Comparison of ENCODE assay signal across 26 cellular contexts in the genomic region with DNA sequence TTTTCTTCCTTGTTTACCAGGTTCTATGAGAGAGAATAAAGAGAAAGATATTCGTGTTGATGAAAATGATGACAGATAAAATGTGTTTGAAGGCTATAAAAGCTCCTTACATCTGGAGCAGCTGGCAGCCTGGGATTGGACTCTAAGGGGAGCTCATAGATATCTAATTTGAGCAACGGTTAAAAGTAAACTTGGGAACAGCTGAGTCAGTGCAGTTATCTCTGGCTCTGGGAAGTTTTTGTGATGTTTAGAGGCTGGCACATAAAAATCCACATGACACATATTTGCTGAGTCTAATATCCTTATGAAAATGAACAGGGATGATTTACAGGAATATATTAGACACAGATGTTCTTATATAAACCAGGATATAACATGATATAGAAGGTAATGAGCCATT.
A peak's percentile ranks its signal among the peaks of the same experiment; 100 is the strongest.
DNase-seq lines count a peak whose midpoint lies in the region; ATAC-seq and TF ChIP-seq lines count a peak whose summit lies in the region.
"Had no signal": no experiment of that assay in that cellular context is flagged by ENCODE, and none has a peak within 500 bp of the region (broad histone marks: within the 10 kb centered on the region; RNA-seq: fewer than 3 reads in every experiment).

No MANE protein-coding gene starts in this region.

- WGBS in stomach, 5 donors = 16 to 25% (median 19%) methylated on average over 2 of the region's 2 CpGs

- POLR2A ChIA-PET in AG04450 (lab: Yijun Ruan, JAX) = no interaction called here

- peaks cover 5% of the 10 kb centered on the region for H3K9me3 Mint-ChIP-seq in glutamatergic neuron (ENCODE audit: unreplicated experiment)

- no peak for ATAC-seq in GM21737 (IDR thresholded peaks at IDR 0.05; ENCODE audit: unreplicated experiment)
- ATAC-seq: lower lobe of right lung had no signal

- H3K27me3 ChIP-seq in AG04450 (ENCODE audit: control insufficient read depth, insufficient read depth, low read length) (no peaks in the 10 kb centered on the region), stomach (no peaks in the 10 kb centered on the region)

- TF ChIP-seq POLR2A in stomach (IDR thresholded peaks at IDR 0.05) = no peak

- peaks cover 2% of the 10 kb centered on the region for H3K27me3 Mint-ChIP-seq in glutamatergic neuron (ENCODE audit: unreplicated experiment)
- H3K27me3 Mint-ChIP-seq: activated T-cell treated with anti-CD3 and anti-CD28 coated beads, Interleukin-2, amount 50 U/mL, for 24 hours; B cell had no signal

- H3K36me3 ChIP-seq in stomach = no peaks in the 10 kb centered on the region
- H3K36me3 ChIP-seq: HAP-1, lower lobe of right lung had no signal

- H3K4me3 ChIP-seq in AG04450 (ENCODE audit: low read depth, low read length) (no peak overlapping the region), cardiac fibroblast (replicated peaks in 1 of 2; ENCODE audit: low read depth in 2 of 2, low read length in 2 of 2) (no peak overlapping the region), stomach (no peak overlapping the region)
- H3K4me3 ChIP-seq: HAP-1, lower lobe of right lung, SK-N-MC had no signal

- no peak for TF ChIP-seq EP300 in stomach (IDR thresholded peaks at IDR 0.05)

- no peaks in the 10 kb centered on the region for H3K4me1 Mint-ChIP-seq in glutamatergic neuron (ENCODE audit: low read depth, unreplicated experiment)
- H3K4me1 Mint-ChIP-seq: B cell had no signal

- H3K4me1 ChIP-seq in stomach = no peaks in the 10 kb centered on the region
- H3K4me1 ChIP-seq: HAP-1, lower lobe of right lung had no signal

- H3K36me3 Mint-ChIP-seq in glutamatergic neuron (ENCODE audit: unreplicated experiment) = peaks cover 24% of the 10 kb centered on the region

- H3K4me3 Mint-ChIP-seq in glutamatergic neuron (ENCODE audit: unreplicated experiment) = no peak overlapping the region
- H3K4me3 Mint-ChIP-seq: activated T-cell treated with anti-CD3 and anti-CD28 coated beads, Interleukin-2, amount 50 U/mL, for 24 hours; B cell; T-helper 1 cell treated with Interleukin-12 subunit alpha and Interleukin-12 subunit beta and Interleukin-4 antibody, amounts not matched to agents 30 μg/mL and 1 μg/mL, for 36 hours had no signal

- H3K27ac ChIP-seq in AG04450 (ENCODE audit: low read depth, low read length) (no peak overlapping the region), stomach (no peak overlapping the region)
- H3K27ac ChIP-seq: 22Rv1, lower lobe of right lung, SK-N-MC had no signal

- DNase-seq in AG04450 (ENCODE audit: low read depth, low spot score) = peak; percentile 23
- DNase-seq in HS-5 (ENCODE audit: low read depth) = peak; percentile 14
- peak; percentile 28 to 48 for DNase-seq in cardiac fibroblast (ENCODE audit: low read depth in 2 of 2)
- peak; percentile 22 for DNase-seq in iris pigment epithelial cell (ENCODE audit: low read depth)
- DNase-seq in stomach = no peak
- DNase-seq in NCI-H1092 (lab: John Stamatoyannopoulos, UW) = no peak
- DNase-seq in glutamatergic neuron = no peak
- DNase-seq: activated CD8-positive, alpha-beta memory T cell treated with anti-CD3 and anti-CD28 coated beads for 24 hours; activated naive CD4-positive, alpha-beta T cell; activated T-cell treated with anti-CD3 and anti-CD28 coated beads, Interleukin-2, amount 50 U/mL, for 24 hours; anterior cingulate cortex; DMS79; lower lobe of right lung; NCI-H1417; NCI-H2081; NCI-H345; NCI-H774; small intestine; stimulated activated CD4-positive, alpha-beta T cell treated with anti-CD3 and anti-CD28 coated beads, Interleukin-2, amount 100 ng/mL, for 24 hours; substantia nigra had no signal

- intact Hi-C loops in stomach (cut with DNase I; ENCODE audit: low total_unique reads) = no loop called here

- CTCF ChIA-PET in AG04450 (lab: Charles Lee) = interaction anchor here (0.5 kb wide), 1 partner anchor 1339 kb away, joined by 5 read pairs; no protein-coding TSS in a partner anchor

- peaks cover 10% of the 10 kb centered on the region for H3K9me3 ChIP-seq in AG04450 (ENCODE audit: control insufficient read depth, insufficient read depth, low read length)
- peaks cover 0 to 23% (median 12%) of the 10 kb centered on the region in 4 donors for H3K9me3 ChIP-seq in stomach

- no peak overlapping the region for H3K27ac Mint-ChIP-seq in glutamatergic neuron (ENCODE audit: unreplicated experiment)
- H3K27ac Mint-ChIP-seq: activated T-cell treated with anti-CD3 and anti-CD28 coated beads, Interleukin-2, amount 50 U/mL, for 24 hours; B cell; T-helper 1 cell treated with Interleukin-12 subunit alpha and Interleukin-12 subunit beta and Interleukin-4 antibody, amounts not matched to agents 30 μg/mL and 1 μg/mL, for 36 hours had no signal

- TF ChIP-seq CTCF in AG04450 (IDR thresholded peaks at IDR 0.05; ENCODE audit: low read depth, low read length) = peak; percentile 18; the same call in 1 of the 2 replicates
- TF ChIP-seq CTCF in cardiac fibroblast (IDR thresholded peaks at IDR 0.05; ENCODE audit: low read depth, low read length) = no peak
- no peak for TF ChIP-seq CTCF in stomach (IDR thresholded peaks at IDR 0.05)
- TF ChIP-seq CTCF in glutamatergic neuron (IDR thresholded peaks at IDR 0.05; ENCODE audit: partially characterized antibody, unreplicated experiment) = no peak

Comparison
In these comparisons a context has a peak if more than half of its experiments do, and no peak if none do; other contexts are left out.
1. DNase-seq: peak in AG04450 (single experiment), HS-5 (single experiment), cardiac fibroblast (2 of 2) and iris pigment epithelial cell (single experiment); none in stomach (single experiment), NCI-H1092 (single experiment) and glutamatergic neuron (single experiment).